8 cellular contexts compared by ENCODE assay signal in the genomic region with DNA sequence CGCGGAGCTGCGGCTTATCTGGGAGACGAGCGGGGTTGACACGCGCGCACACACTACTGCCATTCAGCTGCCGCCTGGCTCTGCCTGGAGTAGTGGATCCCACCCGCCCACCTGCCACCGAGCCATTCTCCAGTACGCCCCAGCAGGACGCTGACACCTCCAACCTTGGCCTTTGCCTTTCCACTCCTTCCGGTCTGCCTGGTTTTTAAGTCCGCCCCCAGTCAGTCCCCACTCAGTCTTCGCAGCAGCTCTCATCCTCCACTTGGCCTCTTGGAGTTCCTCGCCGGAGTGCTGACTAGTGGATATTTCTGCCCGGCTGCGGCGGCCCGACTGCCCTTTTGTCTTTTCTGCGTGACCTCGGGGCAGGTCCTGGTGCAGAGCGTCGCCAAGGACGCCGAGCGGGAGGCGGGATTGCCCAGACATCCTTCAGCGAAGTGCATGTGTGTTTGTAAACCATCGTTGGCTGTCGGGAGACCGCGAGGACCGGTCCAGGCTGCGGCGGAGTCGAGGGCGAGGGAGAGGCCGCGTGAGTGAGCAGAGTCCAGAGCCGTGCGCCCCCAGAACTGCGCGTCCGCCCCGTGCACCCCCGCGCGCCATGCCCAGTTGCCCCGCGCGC. TPM values are rescaled to one million over a fixed set of nuclear protein-coding genes. Genes with fewer than 3 reads are reported as not detected.
A peak's percentile ranks its signal among the peaks of the same experiment; 100 is the strongest.
DNase-seq lines count a peak whose midpoint lies in the region; ATAC-seq, FAIRE-seq and TF ChIP-seq lines count a peak whose summit lies in the region.

No MANE protein-coding gene starts in this region.

- intact Hi-C loops in pancreas (cut with DNase I) = no loop called here

- H3K36me3 ChIP-seq in SJCRH30 = no peaks in the 10 kb centered on the region
- no peaks in the 10 kb centered on the region for H3K36me3 ChIP-seq in pancreas

- H3K27ac ChIP-seq in SJCRH30 (no peak overlapping the region), pancreas (no peak overlapping the region)

- H3K27me3 ChIP-seq in SJCRH30 (peaks cover 8% of the 10 kb centered on the region; the same call in 1 of the 2 replicates), pancreas (peaks cover 0 to 21% (median 4%) of the 10 kb centered on the region in 4 donors)

- FAIRE-seq in pancreas (lab: Jason Lieb, UNC) (no peak), frontal cortex (lab: Jason Lieb, UNC) (no peak)

- H3K9me3 ChIP-seq in SJCRH30 (replicated peaks) (0 out of 2 replicates have a peak, but pooled peaks cover 2% of the 10 kb centered on the region), pancreas (no peaks in the 10 kb centered on the region)

- peak; percentile 5 to 11 (median 8) for ATAC-seq in pancreas
- ATAC-seq in HG03097 (IDR thresholded peaks at IDR 0.05; ENCODE audit: low FRiP score, unreplicated experiment) = no peak
- ATAC-seq in GM19395 (IDR thresholded peaks at IDR 0.05; ENCODE audit: unreplicated experiment) = no peak

- peak overlapping the region; percentile 52 for H3K4me3 ChIP-seq in SJCRH30
- H3K4me3 ChIP-seq in fibroblast of the aortic adventitia (ENCODE audit: low read depth, low read length) = peak overlapping the region; percentile 84
- peak overlapping the region; percentile 53 to 66 (median 60) for H3K4me3 ChIP-seq in pancreas

- DNase-seq in activated CD4-positive, alpha-beta T cell treated with anti-CD3 and anti-CD28 coated beads for 48 hours = peak; percentile 5
- no peak for DNase-seq in activated CD4-positive, alpha-beta T cell treated with anti-CD3 and anti-CD28 coated beads for 4 hours
- DNase-seq in SJCRH30 (no peak), fibroblast of the aortic adventitia (ENCODE audit: low read depth) (peak; percentile 58), pancreas (peak in 4 of 6 donors; percentile 2 to 75 (median 46)), frontal cortex (ENCODE audit: low spot score in 2 of 2) (no peak)

- TF ChIP-seq CTCF in fibroblast of the aortic adventitia (IDR thresholded peaks at IDR 0.05; ENCODE audit: insufficient read depth, low read length) (no peak), pancreas (IDR thresholded peaks at IDR 0.05) (no peak)

- no peaks in the 10 kb centered on the region for H3K4me1 ChIP-seq in SJCRH30
- H3K4me1 ChIP-seq in pancreas = peaks cover 0 to 14% (median 11%) of the 10 kb centered on the region in 3 donors

- WGBS in pancreas, 2 donors = 1 to 2% methylated on average over 42 to 54 of the region's 54 CpGs

RNA-seq across cellular contexts. Expression of a gene that starts 1.1 kb away (rescaled TPM):
- 0.77 and 2.3 TPM in 2 replicates for total RNA-seq in SJCRH30 (2014; rRNA removed; shearing (Covaris generic))
- 46.4 and 65.1 TPM in 2 replicates for total RNA-seq in fibroblast of the aortic adventitia (ENCODE audit: low replicate concordance)
- total RNA-seq in pancreas = 1 to 10 TPM; 1.1 to 9.1 (median 3.1) TPM
- under 1 TPM; 0.68 to 0.82 TPM for polyA plus RNA-seq in pancreas
- total RNA-seq in frontal cortex = 11.0 TPM

Comparison
In these comparisons a context has a peak if more than half of its experiments do, and no peak if none do; other contexts are left out.
1. DNase-seq: peak in activated CD4-positive, alpha-beta T cell treated with anti-CD3 and anti-CD28 coated beads for 48 hours (single experiment), fibroblast of the aortic adventitia (single experiment) and pancreas (4 of 6); none in activated CD4-positive, alpha-beta T cell treated with anti-CD3 and anti-CD28 coated beads for 4 hours (0 of 2), SJCRH30 (0 of 2) and frontal cortex (0 of 2).
2. ATAC-seq: peak in pancreas (4 of 4); none in HG03097 (single experiment) and GM19395 (single experiment).
3. Peak in every context shown above with its lines, with median percentiles within 50 percentile points of each other: H3K4me3 ChIP-seq.